In genomic region chr2:101152195-101153076, GRCh38 we compare ENCODE assay signal across 8 cellular contexts. TPM values are rescaled to one million over a fixed set of nuclear protein-coding genes. Genes with fewer than 3 reads are reported as not detected.
DNase-seq lines count a peak whose midpoint lies in the region; ATAC-seq, FAIRE-seq and TF ChIP-seq lines count a peak whose summit lies in the region.

No MANE protein-coding gene starts in this region.

- H3K4me3 ChIP-seq in AG09309 (ENCODE audit: control insufficient read depth, low read depth, low read length) (peak overlapping the region; percentile 58), mucosa of rectum (ENCODE audit: low read length in 2 of 2) (peak overlapping the region; percentile 76 to 84), vagina (peak overlapping the region; percentile 80 to 88)

- intact Hi-C loops in vagina (cut with DNase I): no loop called here

- TF ChIP-seq CTCF in AG09309 (IDR thresholded peaks at IDR 0.05; ENCODE audit: control insufficient read depth, insufficient read depth, low read depth, low read length, missing control alignments) (peak; percentile 66), VCaP (conservative IDR thresholded peaks at IDR 0.05) (peak; percentile 91), vagina (IDR thresholded peaks at IDR 0.05) (peak; percentile 46 to 55 (median 52))

- H3K9me3 ChIP-seq in mucosa of rectum (ENCODE audit: control insufficient read depth in 2 of 2, low read length in 2 of 2): no peaks in the 10 kb centered on the region
- no peaks in the 10 kb centered on the region for H3K9me3 ChIP-seq in vagina

- no peak for DNase-seq in AG09309 (ENCODE audit: low read depth)
- DNase-seq in GM12891 (ENCODE audit: insufficient read length, low spot score): peak; percentile 46
- DNase-seq in NCI-H1930 (lab: John Stamatoyannopoulos, UW): peak; percentile 19 to 35
- DNase-seq in fibroblast of gingiva (ENCODE audit: low read depth): peak; percentile 67
- DNase-seq in vagina (ENCODE audit: extremely low spot score in 2 of 2): no peak

- H3K27ac ChIP-seq in VCaP (peak overlapping the region; percentile 82), mucosa of rectum (ENCODE audit: low read depth in 2 of 2, low read length in 2 of 2) (peak overlapping the region; percentile 82 to 84), vagina (peak overlapping the region; percentile 87)

- H3K27me3 ChIP-seq in mucosa of rectum (ENCODE audit: control insufficient read depth in 2 of 2, insufficient read depth in 2 of 2, low read length in 2 of 2) (no peaks in the 10 kb centered on the region), vagina (no peaks in the 10 kb centered on the region)

- H3K4me1 ChIP-seq in mucosa of rectum (ENCODE audit: control insufficient read depth in 2 of 2, insufficient read depth in 2 of 2, low read length in 2 of 2) (peaks cover 12 to 21% of the 10 kb centered on the region in 2 donors), vagina (peaks cover 39% of the 10 kb centered on the region)

- ATAC-seq in HG02852 (IDR thresholded peaks at IDR 0.05; ENCODE audit: unreplicated experiment): peak; percentile 59

- TF ChIP-seq POLR2A in GM12891 (IDR thresholded peaks at IDR 0.05; ENCODE audit: low read depth, low read length): no peak
- no peak for TF ChIP-seq POLR2A in vagina (IDR thresholded peaks at IDR 0.05)

- no peaks in the 10 kb centered on the region for H3K36me3 ChIP-seq in mucosa of rectum (ENCODE audit: control insufficient read depth in 2 of 2, insufficient read depth in 2 of 2, low read length in 2 of 2)
- no peaks in the 10 kb centered on the region for H3K36me3 ChIP-seq in vagina

- peak; percentile 94 for FAIRE-seq in GM12891 (lab: Jason Lieb, UNC)

- H3K9ac ChIP-seq in mucosa of rectum (ENCODE audit: low read depth in 1 of 2, low read length in 2 of 2): peak overlapping the region; percentile 32 to 71

TF ChIP-seq in GM12891, 5 proteins besides CTCF, POLR2A, EP300 and RAD21:
- TF ChIP-seq SPI1 (IDR thresholded peaks at IDR 0.05; ENCODE audit: low read depth, low read length): 0 out of 2 replicates have a peak, but pooled peaks have one; percentile 4
- TF ChIP-seq POLR2AphosphoS5 (IDR thresholded peaks at IDR 0.05; ENCODE audit: low read depth, low read length): no peak
- TF ChIP-seq POU2F2 (IDR thresholded peaks at IDR 0.05; ENCODE audit: low read depth, low read length): peak; percentile 83

RNA-seq across cellular contexts. Expression of gene TBC1D8, which starts 1.3 kb away (rescaled TPM):
- polyA plus RNA-seq in GM12891 (2012; ENCODE audit: low read depth, missing spikeins): 16.4 TPM
- 72.2 TPM for total RNA-seq in vagina

Comparison
In these comparisons a context has a peak if more than half of its experiments do, and no peak if none do; other contexts are left out.
1. DNase-seq: peak in GM12891 (single experiment), NCI-H1930 (2 of 2) and fibroblast of gingiva (single experiment); none in AG09309 (single experiment) and vagina (0 of 2).
2. Peak in every context shown above with its lines, with median percentiles within 50 percentile points of each other: H3K4me3 ChIP-seq, CTCF ChIP-seq and H3K27ac ChIP-seq.